In genomic region chr1:177817969-177818872, GRCh38 we compare ENCODE assay signal across 13 cellular contexts.
DNase-seq lines count a peak whose midpoint lies in the region; ATAC-seq, FAIRE-seq and TF ChIP-seq lines count a peak whose summit lies in the region.
"Had no signal": no experiment of that assay in that cellular context is flagged by ENCODE, and none has a peak within 500 bp of the region (broad histone marks: within the 10 kb centered on the region; RNA-seq: fewer than 3 reads in every experiment).

No MANE protein-coding gene starts in this region.

- peak; percentile 14; the same call in 1 of the 2 replicates for TF ChIP-seq CTCF in OCI-LY3 (IDR thresholded peaks at IDR 0.05; ENCODE audit: low read depth, low read length)

- DNase-seq in GM12891 (ENCODE audit: insufficient read length, low spot score) (no peak), middle frontal gyrus (ENCODE audit: extremely low spot score, low spot score) (no peak), HTR-8/SVneo (ENCODE audit: insufficient read length, low spot score) (no peak)
- no peak for DNase-seq in activated effector memory CD4-positive, alpha-beta T cell treated with Interleukin-2 at 50 U/mL for 16 hours
- DNase-seq: activated T-cell treated with anti-CD3 and anti-CD28 coated beads, Interleukin-2, amount 50 U/mL, for 48 hours; cerebellar nuclear complex; NK-92 treated with Interleukin-12 subunit alpha and Interleukin-12 subunit beta, amount 100 ng/mL, for 24 hours had no signal

- H3K27me3 ChIP-seq in OCI-LY3 (ENCODE audit: low read depth, low read length), result peaks cover 37% of the 10 kb centered on the region
- H3K27me3 ChIP-seq: BLaER1 had no signal

- 0 out of 2 replicates have a peak overlapping the region, but pooled peaks have one; percentile 2 for H3K4me3 ChIP-seq in OCI-LY3 (ENCODE audit: low read length)
- H3K4me3 ChIP-seq: BLaER1 had no signal

- FAIRE-seq in GM12891 (lab: Jason Lieb, UNC) (no peak), HTR-8/SVneo (lab: Jason Lieb, UNC) (no peak)
- FAIRE-seq: frontal cortex had no signal

- no peak overlapping the region for H3K27ac ChIP-seq in OCI-LY3 (ENCODE audit: low read length)
- H3K27ac ChIP-seq: BLaER1 had no signal

- H3K79me2 ChIP-seq in OCI-LY3 (ENCODE audit: low read length), result no peaks in the 10 kb centered on the region

- H3K36me3 ChIP-seq in OCI-LY3 (replicated peaks; ENCODE audit: low read depth, low read length), result no peaks in the 10 kb centered on the region
- H3K36me3 ChIP-seq: BLaER1 had no signal

- peaks cover 13% of the 10 kb centered on the region for H3K4me1 ChIP-seq in OCI-LY3 (ENCODE audit: low read length)
- H3K4me1 ChIP-seq: BLaER1 had no signal

- no peak overlapping the region for H3K9ac ChIP-seq in OCI-LY3 (ENCODE audit: low read length)
- H3K9ac ChIP-seq: BLaER1 had no signal

- TF ChIP-seq POLR2A in GM12891 (IDR thresholded peaks at IDR 0.05; ENCODE audit: low read depth, low read length), result no peak

- peak; percentile 98 for ATAC-seq in GM19452 (IDR thresholded peaks at IDR 0.05; ENCODE audit: unreplicated experiment)
- peak; percentile 97 for ATAC-seq in HG02973 (IDR thresholded peaks at IDR 0.05; ENCODE audit: unreplicated experiment)
- ATAC-seq in HG02970 (IDR thresholded peaks at IDR 0.05; ENCODE audit: low FRiP score, unreplicated experiment), result no peak

- H3K9me3 ChIP-seq in OCI-LY3 (ENCODE audit: insufficient read depth, low read length), result no peaks in the 10 kb centered on the region
- H3K9me3 ChIP-seq: BLaER1 had no signal

- H2AFZ ChIP-seq in OCI-LY3 (ENCODE audit: low read depth, low read length), result no peak overlapping the region

- H3K4me2 ChIP-seq in OCI-LY3 (ENCODE audit: low read length), result peak overlapping the region; percentile 40
- H3K4me2 ChIP-seq: BLaER1 had no signal

- H4K20me1 ChIP-seq in OCI-LY3 (ENCODE audit: insufficient read depth, low read length), result no peaks in the 10 kb centered on the region
- H4K20me1 ChIP-seq: BLaER1 had no signal

TF ChIP-seq in GM12891, 5 proteins besides CTCF, POLR2A, EP300 and RAD21:
- TF ChIP-seq SPI1 (IDR thresholded peaks at IDR 0.05; ENCODE audit: low read depth, low read length) (peak; percentile 60), POLR2AphosphoS5 (IDR thresholded peaks at IDR 0.05; ENCODE audit: low read depth, low read length) (no peak), POU2F2 (IDR thresholded peaks at IDR 0.05; ENCODE audit: low read depth, low read length) (no peak), TAF1 (IDR thresholded peaks at IDR 0.05; ENCODE audit: low read depth, low read length) (no peak), PAX5 (IDR thresholded peaks at IDR 0.05; ENCODE audit: insufficient read depth, low read length, severe bottlenecking) (no peak)
